7 cellular contexts compared by ENCODE assay signal in genomic region chr13:98450495-98451167, GRCh38.
DNase-seq lines count a peak whose midpoint lies in the region; ATAC-seq and TF ChIP-seq lines count a peak whose summit lies in the region.

No MANE protein-coding gene starts in this region.

- H3K9ac ChIP-seq in HUES64 (ENCODE audit: low read depth, low read length) (0 out of 2 replicates have a peak overlapping the region, but pooled peaks have one; percentile 7), smooth muscle cell (ENCODE audit: low read depth) (no peak overlapping the region)

- peaks cover 11% of the 10 kb centered on the region for H3K4me1 Mint-ChIP-seq in activated naive CD8-positive, alpha-beta T cell treated with anti-CD3 and anti-CD28 coated beads, Interleukin-2, amount 10 ng/mL, durations not matched to agents 7 days and 5 days

- H3K36me3 ChIP-seq in HUES64 (ENCODE audit: insufficient read depth, low read length) (peaks cover 79% of the 10 kb centered on the region), smooth muscle cell (ENCODE audit: low read depth) (peaks cover 9% of the 10 kb centered on the region)

- peak overlapping the region; percentile 44 for H3K27ac Mint-ChIP-seq in activated naive CD8-positive, alpha-beta T cell treated with anti-CD3 and anti-CD28 coated beads, Interleukin-2, amount 10 ng/mL, durations not matched to agents 7 days and 5 days

- TF ChIP-seq CTCF in smooth muscle cell (IDR thresholded peaks at IDR 0.05; ENCODE audit: borderline replicate concordance, insufficient read depth, poor library complexity, severe bottlenecking) = no peak

- H2AFZ ChIP-seq in smooth muscle cell (ENCODE audit: low read depth) = no peak overlapping the region

- H3K9me3 Mint-ChIP-seq in activated naive CD8-positive, alpha-beta T cell treated with anti-CD3 and anti-CD28 coated beads, Interleukin-2, amount 10 ng/mL, durations not matched to agents 7 days and 5 days = no peaks in the 10 kb centered on the region

- no peak overlapping the region for H3K4me2 ChIP-seq in smooth muscle cell

- no peaks in the 10 kb centered on the region for H3K27me3 Mint-ChIP-seq in activated naive CD8-positive, alpha-beta T cell treated with anti-CD3 and anti-CD28 coated beads, Interleukin-2, amount 10 ng/mL, durations not matched to agents 7 days and 5 days

- H3K27ac ChIP-seq in HUES64 (ENCODE audit: low read depth, low read length) = peak overlapping the region; percentile 7
- H3K27ac ChIP-seq in smooth muscle cell (ENCODE audit: low read depth) = peak overlapping the region; percentile 50

- H3K4me3 ChIP-seq in HUES64 (ENCODE audit: low read length) = no peak overlapping the region
- H3K4me3 ChIP-seq in smooth muscle cell = no peak overlapping the region

- no peak for DNase-seq in activated naive CD8-positive, alpha-beta T cell treated with anti-CD3 and anti-CD28 coated beads, Interleukin-2, amount 10 ng/mL, durations not matched to agents 7 days and 5 days
- DNase-seq in hypothalamus (lab: John Stamatoyannopoulos, UW) (peak in 39 of 51 donors; percentile 3 to 85 (median 48)), smooth muscle cell (lab: John Stamatoyannopoulos, UW; ENCODE audit: unreplicated experiment) (no peak), SW480 (ENCODE audit: low spot score) (no peak)

- no peaks in the 10 kb centered on the region for H3K9me3 ChIP-seq in HUES64 (ENCODE audit: insufficient read depth, low read depth, low read length)
- H3K9me3 ChIP-seq in smooth muscle cell (replicated peaks; ENCODE audit: low read depth) = no peaks in the 10 kb centered on the region

- H4K20me1 ChIP-seq in smooth muscle cell (ENCODE audit: low read depth) = peaks cover 41% of the 10 kb centered on the region

- peaks cover 14% of the 10 kb centered on the region for H3K36me3 Mint-ChIP-seq in activated naive CD8-positive, alpha-beta T cell treated with anti-CD3 and anti-CD28 coated beads, Interleukin-2, amount 10 ng/mL, durations not matched to agents 7 days and 5 days

- H3K4me3 Mint-ChIP-seq in activated naive CD8-positive, alpha-beta T cell treated with anti-CD3 and anti-CD28 coated beads, Interleukin-2, amount 10 ng/mL, durations not matched to agents 7 days and 5 days = no peak overlapping the region

- no peaks in the 10 kb centered on the region for H3K27me3 ChIP-seq in HUES64 (ENCODE audit: insufficient read depth, low read length)
- H3K27me3 ChIP-seq in smooth muscle cell (ENCODE audit: low read depth) = no peaks in the 10 kb centered on the region

- POLR2A ChIA-PET in activated naive CD8-positive, alpha-beta T cell treated with anti-CD3 and anti-CD28 coated beads, Interleukin-2, amount 10 ng/mL, durations not matched to agents 7 days and 5 days (lab: Charles Lee) = interaction anchor here (0.8 to 0.9 kb wide), 2 partner anchors 112 to 166 kb away, joined by 3 to 4 read pairs; no protein-coding TSS in a partner anchor

- H3K79me2 ChIP-seq in smooth muscle cell (ENCODE audit: low read depth) = no peaks in the 10 kb centered on the region

- peaks cover 65% of the 10 kb centered on the region for H3F3A ChIP-seq in smooth muscle cell (ENCODE audit: low read depth)

- peaks cover 21% of the 10 kb centered on the region for H3K4me1 ChIP-seq in HUES64 (ENCODE audit: insufficient read depth, low read length)
- H3K4me1 ChIP-seq in smooth muscle cell (ENCODE audit: low read depth) = peaks cover 4% of the 10 kb centered on the region

- ATAC-seq in activated naive CD8-positive, alpha-beta T cell treated with anti-CD3 and anti-CD28 coated beads, Interleukin-2, amount 10 ng/mL, durations not matched to agents 7 days and 5 days (ENCODE audit: low read depth) = peak; percentile 56
- ATAC-seq in HG03565 (IDR thresholded peaks at IDR 0.05; ENCODE audit: unreplicated experiment) = no peak
- no peak for ATAC-seq in HG02798 (IDR thresholded peaks at IDR 0.05; ENCODE audit: poor library complexity, unreplicated experiment)

- WGBS in HUES64 = 63% methylated on average over 14 of the region's 14 CpGs
- 60% methylated on average over 14 of the region's 14 CpGs for WGBS in smooth muscle cell (ENCODE audit: low lambda C conversion rate)

Comparison
In these comparisons a context has a peak if more than half of its experiments do, and no peak if none do; other contexts are left out.
1. DNase-seq: peak in hypothalamus (39 of 51); none in activated naive CD8-positive, alpha-beta T cell treated with anti-CD3 and anti-CD28 coated beads, Interleukin-2, amount 10 ng/mL, durations not matched to agents 7 days and 5 days (single experiment), smooth muscle cell (single experiment) and SW480 (single experiment).